19 cellular contexts compared by ENCODE assay signal in the genomic region with DNA sequence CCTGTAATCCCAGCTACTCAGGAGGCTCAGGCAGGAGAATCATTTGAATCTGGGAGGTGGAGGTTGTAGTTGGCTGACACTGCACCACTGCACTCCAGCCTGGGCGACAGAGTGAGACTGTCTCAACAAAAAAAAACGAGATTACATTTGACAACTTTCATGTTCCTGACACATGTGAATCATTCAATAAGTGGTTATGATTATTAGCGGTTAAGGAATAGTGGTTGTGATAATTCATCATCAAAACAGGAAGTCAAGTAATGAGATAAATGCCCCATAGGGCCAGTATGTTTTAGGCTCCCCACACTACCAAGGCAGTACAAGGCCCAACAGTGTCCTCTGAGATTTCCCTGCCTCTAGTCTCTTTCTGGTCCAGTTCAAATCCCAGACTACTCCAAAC. TPM values are rescaled to one million over a fixed set of nuclear protein-coding genes. Genes with fewer than 3 reads are reported as not detected.
A peak's percentile ranks its signal among the peaks of the same experiment; 100 is the strongest.
DNase-seq lines count a peak whose midpoint lies in the region; ATAC-seq, FAIRE-seq and TF ChIP-seq lines count a peak whose summit lies in the region.
"Had no signal": no experiment of that assay in that cellular context is flagged by ENCODE, and none has a peak within 500 bp of the region (broad histone marks: within the 10 kb centered on the region; RNA-seq: fewer than 3 reads in every experiment).

No MANE protein-coding gene starts in this region.

- no peak for TF ChIP-seq POLR2A in GM12892 (IDR thresholded peaks at IDR 0.05; ENCODE audit: low read depth, low read length)

- H3K4me3 Mint-ChIP-seq in CD4-positive, alpha-beta memory T cell = peak overlapping the region; percentile 17 to 97 (median 84)
- no peak overlapping the region for H3K4me3 Mint-ChIP-seq in activated CD4-positive, alpha-beta memory T cell treated with anti-CD3 and anti-CD28 coated beads, Interleukin-2, amount 10 ng/mL, durations not matched to agents 7 days and 5 days
- H3K4me3 Mint-ChIP-seq in memory B cell = no peak overlapping the region

- no peak for FAIRE-seq in GM12892 (lab: Jason Lieb, UNC)

- H3K4me3 ChIP-seq in BLaER1 = peak overlapping the region; percentile 4; the same call in 1 of the 2 replicates
- H3K4me3 ChIP-seq in CD4-positive, alpha-beta memory T cell (ENCODE audit: low read length in 2 of 2) = no peak overlapping the region
- H3K4me3 ChIP-seq: cardiac muscle cell, mucosa of descending colon, skin epidermis, tibial nerve had no signal

- H4K20me1 ChIP-seq in BLaER1 = peaks cover 34% of the 10 kb centered on the region

- H3K4me1 ChIP-seq in BLaER1 = peaks cover 19% of the 10 kb centered on the region
- peaks cover 47% of the 10 kb centered on the region for H3K4me1 ChIP-seq in CD4-positive, alpha-beta memory T cell (ENCODE audit: insufficient read depth, low read length)

- DNase-seq in CD4-positive, alpha-beta memory T cell = peak in 1 of 5 donors; percentile 11
- DNase-seq in activated CD4-positive, alpha-beta memory T cell treated with anti-CD3 and anti-CD28 coated beads, Interleukin-2, amount 10 ng/mL, durations not matched to agents 7 days and 5 days = no peak
- DNase-seq in memory B cell (ENCODE audit: low spot score in 2 of 2) = no peak
- no peak for DNase-seq in islet precursor cell
- DNase-seq in GM12892 (ENCODE audit: insufficient read length) = no peak
- DNase-seq: BE2C; mucosa of descending colon; NCI-H2107; NCI-H69; PC-9; stimulated activated CD4-positive, alpha-beta T cell treated with anti-CD3 and anti-CD28 coated beads, Interleukin-4, amount 100 ng/mL, for 24 hours; T1000 had no signal

- H3K27me3 Mint-ChIP-seq in CD4-positive, alpha-beta memory T cell = no peaks in the 10 kb centered on the region
- peaks cover 1% of the 10 kb centered on the region for H3K27me3 Mint-ChIP-seq in activated CD4-positive, alpha-beta memory T cell treated with anti-CD3 and anti-CD28 coated beads, Interleukin-2, amount 10 ng/mL, durations not matched to agents 7 days and 5 days
- no peaks in the 10 kb centered on the region for H3K27me3 Mint-ChIP-seq in memory B cell
- H3K27me3 Mint-ChIP-seq: IgD-negative memory B cell had no signal

- H3K27ac Mint-ChIP-seq in CD4-positive, alpha-beta memory T cell = peak overlapping the region; percentile 34 to 97 (median 78)
- peak overlapping the region; percentile 17 for H3K27ac Mint-ChIP-seq in activated CD4-positive, alpha-beta memory T cell treated with anti-CD3 and anti-CD28 coated beads, Interleukin-2, amount 10 ng/mL, durations not matched to agents 7 days and 5 days
- peak overlapping the region; percentile 9 for H3K27ac Mint-ChIP-seq in memory B cell

- intact Hi-C loops in CD4-positive, alpha-beta memory T cell (cut with micrococcal nuclease) = no loop called here

- H3K9ac ChIP-seq in BLaER1 = no peak overlapping the region
- H3K9ac ChIP-seq: parathyroid adenoma had no signal

- H3K4me1 Mint-ChIP-seq in CD4-positive, alpha-beta memory T cell = peaks cover 54 to 74% (median 68%) of the 10 kb centered on the region in 4 donors
- H3K4me1 Mint-ChIP-seq in activated CD4-positive, alpha-beta memory T cell treated with anti-CD3 and anti-CD28 coated beads, Interleukin-2, amount 10 ng/mL, durations not matched to agents 7 days and 5 days = peaks cover 41% of the 10 kb centered on the region
- peaks cover 37% of the 10 kb centered on the region for H3K4me1 Mint-ChIP-seq in memory B cell

- CTCF ChIA-PET in CD4-positive, alpha-beta memory T cell (lab: Charles Lee; ENCODE audit: partially characterized antibody) = interaction anchor here (2.6 to 4.3 kb wide), 2 partner anchors 12 to 13 kb away, joined by 18 to 36 read pairs; no protein-coding TSS in a partner anchor
- CTCF ChIA-PET in activated CD4-positive, alpha-beta memory T cell treated with anti-CD3 and anti-CD28 coated beads, Interleukin-2, amount 10 ng/mL, durations not matched to agents 7 days and 5 days (lab: Charles Lee) = interaction anchor here (1.2 kb wide), 1 partner anchor 491 kb away, joined by 3 read pairs; the partner anchor contains the start of gene NCOA7

- no peaks in the 10 kb centered on the region for H3K9me3 ChIP-seq in BLaER1
- H3K9me3 ChIP-seq in CD4-positive, alpha-beta memory T cell (ENCODE audit: control insufficient read depth in 1 of 2, low read length in 2 of 2) = no peaks in the 10 kb centered on the region
- H3K9me3 ChIP-seq: BE2C, mucosa of descending colon, tibial nerve had no signal

- H3K36me3 ChIP-seq in BLaER1 = peaks cover 60% of the 10 kb centered on the region
- peaks cover 4% of the 10 kb centered on the region for H3K36me3 ChIP-seq in CD4-positive, alpha-beta memory T cell (ENCODE audit: insufficient read depth, low read length)

- ATAC-seq in memory B cell (ENCODE audit: low read depth) = no peak
- no peak for ATAC-seq in GM21381 (IDR thresholded peaks at IDR 0.05; ENCODE audit: unreplicated experiment)
- ATAC-seq: mucosa of descending colon had no signal

- peaks cover 34 to 55% of the 10 kb centered on the region in 2 donors for H3K36me3 Mint-ChIP-seq in CD4-positive, alpha-beta memory T cell
- peaks cover 50% of the 10 kb centered on the region for H3K36me3 Mint-ChIP-seq in activated CD4-positive, alpha-beta memory T cell treated with anti-CD3 and anti-CD28 coated beads, Interleukin-2, amount 10 ng/mL, durations not matched to agents 7 days and 5 days (ENCODE audit: low read depth)
- H3K36me3 Mint-ChIP-seq in memory B cell = peaks cover 23% of the 10 kb centered on the region

- POLR2A ChIA-PET in CD4-positive, alpha-beta memory T cell (lab: Charles Lee; ENCODE audit: partially characterized antibody) = no interaction called here
- POLR2A ChIA-PET in activated CD4-positive, alpha-beta memory T cell treated with anti-CD3 and anti-CD28 coated beads, Interleukin-2, amount 10 ng/mL, durations not matched to agents 7 days and 5 days (lab: Charles Lee) = no interaction called here

- no peaks in the 10 kb centered on the region for H3K27me3 ChIP-seq in BLaER1
- no peaks in the 10 kb centered on the region for H3K27me3 ChIP-seq in CD4-positive, alpha-beta memory T cell (ENCODE audit: insufficient read depth, low read length)
- H3K27me3 ChIP-seq: BE2C, cardiac muscle cell, tibial nerve had no signal

- no peak overlapping the region for H3K27ac ChIP-seq in BLaER1
- H3K27ac ChIP-seq in CD4-positive, alpha-beta memory T cell (ENCODE audit: low read depth, low read length) = peak overlapping the region; percentile 10
- H3K27ac ChIP-seq: cardiac muscle cell, parathyroid adenoma, PC-9, tibial nerve had no signal

- peaks cover 0 to 3% (median 0%) of the 10 kb centered on the region in 8 donors for H3K9me3 Mint-ChIP-seq in CD4-positive, alpha-beta memory T cell
- no peaks in the 10 kb centered on the region for H3K9me3 Mint-ChIP-seq in activated CD4-positive, alpha-beta memory T cell treated with anti-CD3 and anti-CD28 coated beads, Interleukin-2, amount 10 ng/mL, durations not matched to agents 7 days and 5 days
- peaks cover 3% of the 10 kb centered on the region for H3K9me3 Mint-ChIP-seq in memory B cell
- H3K9me3 Mint-ChIP-seq: IgD-negative memory B cell had no signal

- peak overlapping the region; percentile 90 for H3K4me2 ChIP-seq in BLaER1

RNA-seq across cellular contexts. Expression of gene HDDC2, which starts 2.5 kb away (rescaled TPM):
- 10 to 100 TPM; 49.5 to 53.5 TPM for total RNA-seq in CD4-positive, alpha-beta memory T cell
- 100 to 1,000 TPM in 1 of 2 donors, 10 to 100 TPM in 1; 97.1 to 128 TPM for polyA plus RNA-seq in CD4-positive, alpha-beta memory T cell
- total RNA-seq in activated CD4-positive, alpha-beta memory T cell treated with anti-CD3 and anti-CD28 coated beads, Interleukin-2, amount 10 ng/mL, durations not matched to agents 7 days and 5 days = 10 to 100 TPM; 47.3 to 50.0 TPM
- polyA plus RNA-seq in GM12892 (2012; ENCODE audit: missing spikeins) = 91.3 TPM

Comparison
In these comparisons a context has a peak if more than half of its experiments do, and no peak if none do; other contexts are left out.
1. H3K27ac Mint-ChIP-seq: peak in every context shown above with its lines; median percentile 78 in CD4-positive, alpha-beta memory T cell; 17 in activated CD4-positive, alpha-beta memory T cell treated with anti-CD3 and anti-CD28 coated beads, Interleukin-2, amount 10 ng/mL, durations not matched to agents 7 days and 5 days; 9 in memory B cell.
2. H3K4me3 Mint-ChIP-seq: peak in CD4-positive, alpha-beta memory T cell (8 of 8); none in activated CD4-positive, alpha-beta memory T cell treated with anti-CD3 and anti-CD28 coated beads, Interleukin-2, amount 10 ng/mL, durations not matched to agents 7 days and 5 days (single experiment) and memory B cell (single experiment).